19 cellular contexts compared by ENCODE assay signal in the genomic region with DNA sequence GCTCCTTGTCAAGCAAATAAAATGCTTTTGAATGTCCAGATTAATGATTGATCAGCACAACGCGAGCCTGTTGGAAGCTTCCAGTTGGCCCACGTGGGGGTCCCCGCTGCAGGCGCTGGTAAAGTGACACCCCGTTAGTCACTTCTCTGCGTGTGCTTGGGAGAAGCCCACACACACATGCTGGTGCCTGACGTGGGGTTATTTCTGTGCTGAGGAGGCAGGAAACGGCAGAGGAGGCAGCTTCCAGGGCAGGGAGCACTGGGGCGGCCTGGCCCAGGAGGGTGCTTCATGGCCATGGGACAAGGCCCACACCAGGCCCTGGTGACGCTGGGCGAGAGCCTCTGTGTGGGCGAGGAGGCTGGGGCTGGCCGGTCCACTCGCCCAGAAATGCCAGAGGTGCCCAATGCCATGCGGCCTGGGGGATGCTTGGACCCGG.
DNase-seq lines count a peak whose midpoint lies in the region; ATAC-seq and TF ChIP-seq lines count a peak whose summit lies in the region.
"Had no signal": no experiment of that assay in that cellular context is flagged by ENCODE, and none has a peak within 500 bp of the region (broad histone marks: within the 10 kb centered on the region; RNA-seq: fewer than 3 reads in every experiment).

No MANE protein-coding gene starts in this region.

- peak; percentile 34 for DNase-seq in SK-N-SH
- peak; percentile 60 for DNase-seq in left kidney (ENCODE audit: low read depth, low spot score)
- peak; percentile 34 for DNase-seq in sigmoid colon
- DNase-seq in activated naive CD8-positive, alpha-beta T cell treated with anti-CD3 and anti-CD28 coated beads for 36 hours: no peak
- no peak for DNase-seq in AG08395 (ENCODE audit: low spot score)
- no peak for DNase-seq in RPMI8226
- DNase-seq: activated CD8-positive, alpha-beta memory T cell treated with anti-CD3 and anti-CD28 coated beads for 24 hours; GOT3; naive B cell; NCI-H1436 treated with DMSO at 0.1 percent for 48 hours; NCI-H2171 treated with DMSO at 0.1 percent for 48 hours; stimulated activated CD4-positive, alpha-beta T cell treated with anti-CD3 and anti-CD28 coated beads, Interleukin-2, amount 100 ng/mL, for 48 hours; uterus had no signal

- H3K27ac ChIP-seq in SK-N-SH (ENCODE audit: low read depth in 2 of 2, low read length in 1 of 2): no peak overlapping the region
- peak overlapping the region; percentile 39 for H3K27ac ChIP-seq in SU-DHL-6 (ENCODE audit: low read depth, low read length)
- no peak overlapping the region for H3K27ac ChIP-seq in sigmoid colon
- H3K27ac ChIP-seq: dorsolateral prefrontal cortex, parathyroid adenoma, uterus had no signal

- H3K79me2 ChIP-seq in SK-N-SH (ENCODE audit: insufficient read depth): no peaks in the 10 kb centered on the region
- no peaks in the 10 kb centered on the region for H3K79me2 ChIP-seq in SU-DHL-6 (ENCODE audit: insufficient read depth, low read length)
- H3K79me2 ChIP-seq: parathyroid adenoma had no signal

- H3K9me3 ChIP-seq in SK-N-SH: no peaks in the 10 kb centered on the region
- H3K9me3 ChIP-seq in SU-DHL-6 (ENCODE audit: insufficient read depth, low read length): no peaks in the 10 kb centered on the region
- H3K9me3 ChIP-seq in sigmoid colon: peaks cover 0 to under 1% (median 0%) of the 10 kb centered on the region in 4 donors
- H3K9me3 ChIP-seq: uterus had no signal

- WGBS in SK-N-SH (ENCODE audit: low lambda C conversion rate): 66% methylated on average over 15 of the region's 17 CpGs
- WGBS in sigmoid colon, 2 donors: 21 to 65% methylated on average over 17 of the region's 17 CpGs

- H3K9ac ChIP-seq in SK-N-SH (no peak overlapping the region), SU-DHL-6 (ENCODE audit: low read length) (no peak overlapping the region)
- H3K9ac ChIP-seq: parathyroid adenoma had no signal

- TF ChIP-seq EP300 in SK-N-SH (IDR thresholded peaks at IDR 0.05; ENCODE audit: borderline replicate concordance in 1 of 2, low read depth in 1 of 2, low read length in 1 of 2) (no peak), sigmoid colon (IDR thresholded peaks at IDR 0.05) (no peak)

- H4K20me1 ChIP-seq in SK-N-SH (ENCODE audit: insufficient read depth): no peaks in the 10 kb centered on the region
- no peaks in the 10 kb centered on the region for H4K20me1 ChIP-seq in SU-DHL-6 (ENCODE audit: low read depth, low read length)

- H3K4me2 ChIP-seq in SK-N-SH: no peak overlapping the region
- H3K4me2 ChIP-seq in SU-DHL-6 (ENCODE audit: low read depth, low read length, poor library complexity, severe bottlenecking): peak overlapping the region; percentile 18

- peaks cover 12% of the 10 kb centered on the region for H3K9me3 Mint-ChIP-seq in activated naive CD8-positive, alpha-beta T cell treated with anti-CD3 and anti-CD28 coated beads for 36 hours

- H3K27me3 Mint-ChIP-seq in activated naive CD8-positive, alpha-beta T cell treated with anti-CD3 and anti-CD28 coated beads for 36 hours: peaks cover 15% of the 10 kb centered on the region

- H3K4me1 ChIP-seq in SK-N-SH (ENCODE audit: control insufficient read depth in 1 of 2, insufficient read depth in 2 of 2, low read depth in 1 of 2, low read length in 1 of 2) (peaks cover 0 to 3% of the 10 kb centered on the region in 2 experiments; a peak in 1 of 4 replicates), sigmoid colon (peaks cover 0 to 13% (median 11%) of the 10 kb centered on the region in 4 donors)
- H3K4me1 ChIP-seq: parathyroid adenoma, uterus had no signal

- no peak for TF ChIP-seq RAD21 in SK-N-SH (IDR thresholded peaks at IDR 0.05; ENCODE audit: low read length)

- H3K4me3 ChIP-seq in SK-N-SH (ENCODE audit: low read depth in 2 of 2, low read length in 1 of 2) (no peak overlapping the region), SU-DHL-6 (ENCODE audit: insufficient read depth, low read length, poor library complexity, severe bottlenecking) (no peak overlapping the region), sigmoid colon (no peak overlapping the region)
- H3K4me3 ChIP-seq: dorsolateral prefrontal cortex, lung, uterus had no signal

- H2AFZ ChIP-seq in SK-N-SH (ENCODE audit: low read depth) (no peak overlapping the region), SU-DHL-6 (ENCODE audit: low read depth, low read length, severe bottlenecking) (no peak overlapping the region)
- H2AFZ ChIP-seq: parathyroid adenoma had no signal

- POLR2A ChIA-PET in SK-N-SH (lab: Yijun Ruan, JAX): interaction anchor here (0.6 kb wide), 1 partner anchor 616 kb away, joined by 3 read pairs; no protein-coding TSS in a partner anchor

- no peaks in the 10 kb centered on the region for H3K36me3 ChIP-seq in SK-N-SH (replicated peaks in 1 of 2; ENCODE audit: control insufficient read depth in 1 of 2, insufficient read depth in 2 of 2, low read length in 1 of 2)
- no peaks in the 10 kb centered on the region for H3K36me3 ChIP-seq in SU-DHL-6 (ENCODE audit: low read length)
- H3K36me3 ChIP-seq in sigmoid colon: no peaks in the 10 kb centered on the region
- H3K36me3 ChIP-seq: uterus had no signal

- no peak overlapping the region for H3K27ac Mint-ChIP-seq in activated naive CD8-positive, alpha-beta T cell treated with anti-CD3 and anti-CD28 coated beads for 36 hours
- H3K27ac Mint-ChIP-seq: WTC11 had no signal

- no peak overlapping the region for H3K4me3 Mint-ChIP-seq in activated naive CD8-positive, alpha-beta T cell treated with anti-CD3 and anti-CD28 coated beads for 36 hours
- H3K4me3 Mint-ChIP-seq: naive B cell, WTC11 had no signal

- H3K4me1 Mint-ChIP-seq in activated naive CD8-positive, alpha-beta T cell treated with anti-CD3 and anti-CD28 coated beads for 36 hours: no peaks in the 10 kb centered on the region

- H3F3A ChIP-seq in SK-N-SH (replicated peaks; ENCODE audit: insufficient read depth) (no peaks in the 10 kb centered on the region), SU-DHL-6 (ENCODE audit: insufficient read depth) (no peaks in the 10 kb centered on the region)

- intact Hi-C loops in sigmoid colon (cut with DNase I): no loop called here

- CTCF ChIA-PET in SK-N-SH (lab: Yijun Ruan, JAX): interaction anchor here (1.4 kb wide), 1 partner anchor 15 kb away, joined by 6 read pairs; no protein-coding TSS in a partner anchor

- no peaks in the 10 kb centered on the region for H3K36me3 Mint-ChIP-seq in activated naive CD8-positive, alpha-beta T cell treated with anti-CD3 and anti-CD28 coated beads for 36 hours

- TF ChIP-seq CTCF in SK-N-SH (IDR thresholded peaks at IDR 0.05) (no peak), SU-DHL-6 (IDR thresholded peaks at IDR 0.05; ENCODE audit: insufficient read depth, low read length, poor library complexity, severe bottlenecking) (no peak), sigmoid colon (IDR thresholded peaks at IDR 0.05) (no peak)

- no peak for TF ChIP-seq POLR2A in sigmoid colon (IDR thresholded peaks at IDR 0.05)

- no peaks in the 10 kb centered on the region for H3K27me3 ChIP-seq in SK-N-SH (ENCODE audit: insufficient read depth)
- no peaks in the 10 kb centered on the region for H3K27me3 ChIP-seq in SU-DHL-6 (ENCODE audit: low read length)
- H3K27me3 ChIP-seq in sigmoid colon: no peaks in the 10 kb centered on the region
- H3K27me3 ChIP-seq: uterus had no signal

- H3K9me2 ChIP-seq in SK-N-SH (no peaks in the 10 kb centered on the region), SU-DHL-6 (replicated peaks; ENCODE audit: insufficient read depth, low read length) (no peaks in the 10 kb centered on the region)

- no peak for ATAC-seq in SK-N-SH treated with all-trans-retinoic acid at 6 μM for 48 hours

TF ChIP-seq in SK-N-SH, 30 proteins besides CTCF, POLR2A, EP300 and RAD21 (continues in another document):
- TF ChIP-seq GATA2 (CRISPR knock-in tag; IDR thresholded peaks at IDR 0.05): no peak
- TF ChIP-seq, protein P1, sequence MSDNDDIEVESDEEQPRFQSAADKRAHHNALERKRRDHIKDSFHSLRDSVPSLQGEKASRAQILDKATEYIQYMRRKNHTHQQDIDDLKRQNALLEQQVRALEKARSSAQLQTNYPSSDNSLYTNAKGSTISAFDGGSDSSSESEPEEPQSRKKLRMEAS (IDR thresholded peaks at IDR 0.05; ENCODE audit: low read depth): no peak
- TF ChIP-seq, protein P2, sequence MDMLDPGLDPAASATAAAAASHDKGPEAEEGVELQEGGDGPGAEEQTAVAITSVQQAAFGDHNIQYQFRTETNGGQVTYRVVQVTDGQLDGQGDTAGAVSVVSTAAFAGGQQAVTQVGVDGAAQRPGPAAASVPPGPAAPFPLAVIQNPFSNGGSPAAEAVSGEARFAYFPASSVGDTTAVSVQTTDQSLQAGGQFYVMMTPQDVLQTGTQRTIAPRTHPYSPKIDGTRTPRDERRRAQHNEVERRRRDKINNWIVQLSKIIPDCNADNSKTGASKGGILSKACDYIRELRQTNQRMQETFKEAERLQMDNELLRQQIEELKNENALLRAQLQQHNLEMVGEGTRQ (IDR thresholded peaks at IDR 0.05; ENCODE audit: borderline replicate concordance, low read depth, low read length): no peak
- TF ChIP-seq RFX5 (IDR thresholded peaks at IDR 0.05; ENCODE audit: low read length): no peak

TF ChIP-seq in SK-N-SH treated with all-trans-retinoic acid at 6 μM for 48 hours, 23 proteins besides CTCF, POLR2A, EP300 and RAD21 (continues in another document):
- no peak for TF ChIP-seq SNAI2 (CRISPR knock-in tag; IDR thresholded peaks at IDR 0.05)
- TF ChIP-seq BACH2 (CRISPR knock-in tag; IDR thresholded peaks at IDR 0.05; ENCODE audit: borderline replicate concordance): no peak
- no peak for TF ChIP-seq PPARA (CRISPR knock-in tag; IDR thresholded peaks at IDR 0.05; ENCODE audit: borderline replicate concordance)
- no peak for TF ChIP-seq CSDC2 (CRISPR knock-in tag; IDR thresholded peaks at IDR 0.05)
- TF ChIP-seq, protein P3, sequence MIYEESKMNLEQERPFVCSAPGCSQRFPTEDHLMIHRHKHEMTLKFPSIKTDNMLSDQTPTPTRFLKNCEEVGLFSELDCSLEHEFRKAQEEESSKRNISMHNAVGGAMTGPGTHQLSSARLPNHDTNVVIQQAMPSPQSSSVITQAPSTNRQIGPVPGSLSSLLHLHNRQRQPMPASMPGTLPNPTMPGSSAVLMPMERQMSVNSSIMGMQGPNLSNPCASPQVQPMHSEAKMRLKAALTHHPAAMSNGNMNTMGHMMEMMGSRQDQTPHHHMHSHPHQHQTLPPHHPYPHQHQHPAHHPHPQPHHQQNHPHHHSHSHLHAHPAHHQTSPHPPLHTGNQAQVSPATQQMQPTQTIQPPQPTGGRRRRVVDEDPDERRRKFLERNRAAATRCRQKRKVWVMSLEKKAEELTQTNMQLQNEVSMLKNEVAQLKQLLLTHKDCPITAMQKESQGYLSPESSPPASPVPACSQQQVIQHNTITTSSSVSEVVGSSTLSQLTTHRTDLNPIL (CRISPR knock-in tag; IDR thresholded peaks at IDR 0.05; ENCODE audit: low read depth): no peak

Comparison
In these comparisons a context has a peak if more than half of its experiments do, and no peak if none do; other contexts are left out.
1. DNase-seq: peak in SK-N-SH (single experiment), left kidney (single experiment) and sigmoid colon (single experiment); none in activated naive CD8-positive, alpha-beta T cell treated with anti-CD3 and anti-CD28 coated beads for 36 hours (single experiment), AG08395 (single experiment) and RPMI8226 (single experiment).